Comparison of ENCODE assay signal across 24 cellular contexts in the genomic region with DNA sequence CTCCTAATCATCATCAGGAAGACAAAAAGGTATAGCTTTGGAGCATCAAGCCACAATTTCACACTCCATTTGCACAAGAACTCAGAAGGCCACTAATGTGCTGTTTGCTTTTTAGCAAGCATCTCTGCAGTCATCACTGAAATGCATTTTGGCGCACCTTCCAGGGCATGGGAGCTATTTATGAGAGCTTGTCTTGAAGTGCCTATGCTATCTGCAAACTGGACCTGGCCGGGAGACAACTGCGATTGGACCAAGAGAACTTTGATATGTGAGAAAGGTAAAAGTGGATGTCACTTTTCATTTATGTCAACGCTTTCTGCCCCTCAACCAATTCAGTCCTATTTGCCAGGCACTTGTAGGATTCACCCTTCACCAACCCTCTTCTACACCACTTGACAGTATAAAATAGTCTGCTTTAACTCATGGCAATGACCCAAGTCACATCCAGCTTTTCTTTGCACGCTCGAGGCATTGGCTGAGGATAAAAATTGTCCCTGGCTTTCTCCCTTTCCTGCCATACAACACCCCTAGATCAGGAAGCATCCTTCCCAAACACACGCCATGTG.
"Had no signal": no experiment of that assay in that cellular context is flagged by ENCODE, and none has a peak within 500 bp of the region (broad histone marks: within the 10 kb centered on the region; RNA-seq: fewer than 3 reads in every experiment).

No MANE protein-coding gene starts in this region.

- H3K36me3 ChIP-seq: adrenal gland had no signal

- H3K27ac ChIP-seq: adrenal gland, KMS-11 had no signal

- H3K9me3 ChIP-seq: adrenal gland had no signal

- H3K27me3 ChIP-seq: adrenal gland had no signal

- ATAC-seq: activated CD8-positive, alpha-beta T cell treated with anti-CD3 and anti-CD28 coated beads, Interleukin-2, amount 10 ng/mL, durations not matched to agents 7 days and 5 days; Panc1; T-helper 17 cell; WTC11 had no signal

- H3K4me1 ChIP-seq: adrenal gland had no signal

- DNase-seq: activated CD4-positive, alpha-beta T cell treated with anti-CD3 and anti-CD28 coated beads for 48 hours; activated CD4-positive, alpha-beta T cell treated with anti-CD3 and anti-CD28 coated beads, Interleukin-2, amount 50 U/mL, for 4 hours; activated CD4-positive, CD25-positive, alpha-beta regulatory T cell treated with anti-CD3 and anti-CD28 coated beads, Interleukin-2, amount 50 U/mL, for 72 hours; activated CD8-positive, alpha-beta memory T cell treated with anti-CD3 and anti-CD28 coated beads, Interleukin-2, amount 50 U/mL, for 48 hours; activated CD8-positive, alpha-beta T cell treated with anti-CD3 and anti-CD28 coated beads, Interleukin-2, amount 10 ng/mL, durations not matched to agents 7 days and 5 days; activated naive CD4-positive, alpha-beta T cell treated with anti-CD3 and anti-CD28 coated beads, Interleukin-2, amount 50 U/mL, for 16 hours; activated naive CD8-positive, alpha-beta T cell treated with anti-CD3 and anti-CD28 coated beads, Interleukin-2, amount 10 ng/mL, durations not matched to agents 7 days and 5 days; activated T-cell treated with anti-CD3 and anti-CD28 coated beads, Interleukin-2, amount 50 U/mL, for 1 hour; adrenal gland; anterior cingulate cortex; caudate nucleus; NCI-H1105; NCI-H1436; NCI-H1694 treated with DMSO at 0.1 percent for 48 hours; NCI-H2107; NCI-H524 treated with DMSO at 0.1 percent for 48 hours; NCI-H748 treated with DMSO at 0.1 percent for 48 hours; RPMI8226; SHP77; T-helper 17 cell; T-helper 9 cell had no signal

- H3K4me3 ChIP-seq: adrenal gland had no signal
